8 cellular contexts compared by ENCODE assay signal in genomic region chr6:26125015-26125690, GRCh38. TPM values are rescaled to one million over a fixed set of nuclear protein-coding genes. Genes with fewer than 3 reads are reported as not detected.
DNase-seq lines count a peak whose midpoint lies in the region; ATAC-seq and TF ChIP-seq lines count a peak whose summit lies in the region.

No MANE protein-coding gene starts in this region.

- POLR2A ChIA-PET in CD8-positive, alpha-beta memory T cell (lab: Charles Lee), result interaction anchor here (0.5 to 8.4 kb wide), 42 partner anchors 11 to 1768 kb away, joined by 3 to 958 read pairs (median 20); partner anchors contain the start of genes HFE and ZNF184
- POLR2A ChIA-PET in GM10248 (lab: Yijun Ruan, JAX), result interaction anchor here (1.2 to 5.2 kb wide), 15 partner anchors 11 to 1768 kb away, joined by 4 to 211 read pairs (median 19); a partner anchor contains a TSS

- CTCF ChIA-PET in CD8-positive, alpha-beta memory T cell (lab: Charles Lee), result interaction anchor here (0.7 to 6.4 kb wide), 22 partner anchors 17 to 1770 kb away, joined by 3 to 174 read pairs (median 8); a partner anchor contains a TSS
- CTCF ChIA-PET in GM10248 (lab: Yijun Ruan, JAX), result interaction anchor here (1.0 to 4.3 kb wide), 10 partner anchors 8 to 470 kb away, joined by 3 to 28 read pairs (median 6); a partner anchor contains a TSS

- no peaks in the 10 kb centered on the region for H3K27me3 ChIP-seq in CD8-positive, alpha-beta memory T cell (ENCODE audit: insufficient read depth, low read length, poor library complexity, severe bottlenecking)
- H3K27me3 ChIP-seq in esophagus squamous epithelium (no peaks in the 10 kb centered on the region), trophoblast cell (ENCODE audit: insufficient read depth, low read length) (no peaks in the 10 kb centered on the region)

- H3K27ac ChIP-seq in CD8-positive, alpha-beta memory T cell (ENCODE audit: low read depth, low read length), result peak overlapping the region; percentile 97
- H3K27ac ChIP-seq in VCaP (peak overlapping the region; percentile 89), esophagus squamous epithelium (peak overlapping the region; percentile 94 to 98 (median 96)), trophoblast cell (ENCODE audit: low read depth, low read length) (peak overlapping the region; percentile 69)

- no peak overlapping the region for H3K18ac ChIP-seq in trophoblast cell (ENCODE audit: low read length)

- no peak overlapping the region for H2BK120ac ChIP-seq in trophoblast cell (ENCODE audit: insufficient read depth, low read length, poor library complexity)

- peaks cover 18% of the 10 kb centered on the region for H3K79me2 ChIP-seq in trophoblast cell (ENCODE audit: control insufficient read depth, insufficient read depth, low read length, poor library complexity)

- H3K36me3 ChIP-seq in CD8-positive, alpha-beta memory T cell (ENCODE audit: insufficient read depth, low read length), result no peaks in the 10 kb centered on the region
- H3K36me3 ChIP-seq in esophagus squamous epithelium (peaks cover 0 to 28% (median 0%) of the 10 kb centered on the region in 3 donors), trophoblast cell (ENCODE audit: control insufficient read depth in 1 of 2, insufficient read depth in 2 of 2, low read length in 2 of 2) (no peaks in the 10 kb centered on the region)

- peak overlapping the region; percentile 92 to 100 (median 97) for H3K4me3 Mint-ChIP-seq in CD8-positive, alpha-beta memory T cell

- H2AK5ac ChIP-seq in trophoblast cell (ENCODE audit: low read length), result no peak overlapping the region

- peak in 1 of 4 donors; percentile 8 for TF ChIP-seq POLR2A in esophagus squamous epithelium (IDR thresholded peaks at IDR 0.05)

- no peak overlapping the region for H2BK12ac ChIP-seq in trophoblast cell (ENCODE audit: low read length)

- H2AFZ ChIP-seq in trophoblast cell (ENCODE audit: insufficient read depth, low read length, poor library complexity), result no peak overlapping the region

- ATAC-seq in HG02885 (IDR thresholded peaks at IDR 0.05; ENCODE audit: poor library complexity, unreplicated experiment) (no peak), GM19397 (IDR thresholded peaks at IDR 0.05; ENCODE audit: unreplicated experiment) (no peak)

- H3K4me3 ChIP-seq in CD8-positive, alpha-beta memory T cell (ENCODE audit: low read length), result peak overlapping the region; percentile 90
- peak overlapping the region; percentile 71 for H3K4me3 ChIP-seq in Jurkat, Clone E6-1 (ENCODE audit: low read length)
- H3K4me3 ChIP-seq in esophagus squamous epithelium (peak overlapping the region; percentile 78 to 93 (median 80)), trophoblast cell (ENCODE audit: low read depth, low read length) (peak overlapping the region; percentile 91)

- peaks cover 4 to 64% (median 10%) of the 10 kb centered on the region in 3 donors for H3K36me3 Mint-ChIP-seq in CD8-positive, alpha-beta memory T cell

- H3K4ac ChIP-seq in trophoblast cell (ENCODE audit: low read depth, low read length), result peak overlapping the region; percentile 89

- H4K8ac ChIP-seq in trophoblast cell (ENCODE audit: low read depth, low read length), result no peak overlapping the region

- H3K9me3 Mint-ChIP-seq in CD8-positive, alpha-beta memory T cell, result peaks cover 0 to 4% (median 0%) of the 10 kb centered on the region in 5 donors

- peaks cover 41 to 60% (median 59%) of the 10 kb centered on the region in 3 donors for H3K4me1 Mint-ChIP-seq in CD8-positive, alpha-beta memory T cell

- H2BK5ac ChIP-seq in trophoblast cell (ENCODE audit: low read depth, low read length, poor library complexity), result peak overlapping the region; percentile 36

- 0% methylated on average over 11 to 14 of the region's 14 CpGs for WGBS in esophagus squamous epithelium, 2 donors
- no CpG with 5 or more reads among the region's 14 CpGs for WGBS in trophoblast cell (ENCODE audit: extremely low coverage, insufficient coverage, insufficient read length)

- H4K12ac ChIP-seq in trophoblast cell (ENCODE audit: low read depth, low read length), result no peak overlapping the region

- no peak overlapping the region for H4K91ac ChIP-seq in trophoblast cell (ENCODE audit: low read depth, low read length)

- TF ChIP-seq CTCF in VCaP (conservative IDR thresholded peaks at IDR 0.05), result no peak
- no peak for TF ChIP-seq CTCF in esophagus squamous epithelium (IDR thresholded peaks at IDR 0.05)
- TF ChIP-seq CTCF in GM10248 (IDR thresholded peaks at IDR 0.05; ENCODE audit: control extremely low read depth, extremely low read depth, low read depth, missing control alignments), result no peak

- peak in 3 of 5 donors; percentile 22 to 49 (median 37) for DNase-seq in CD8-positive, alpha-beta memory T cell
- DNase-seq in Jurkat, Clone E6-1 (ENCODE audit: low read depth, low spot score), result peak; percentile 44
- DNase-seq in esophagus squamous epithelium (lab: John Stamatoyannopoulos, UW) (no peak), trophoblast cell (peak in 1 of 2 donors; percentile 30), GM10248 (ENCODE audit: extremely low spot score) (no peak)

- H3K14ac ChIP-seq in trophoblast cell (ENCODE audit: low read length), result peak overlapping the region; percentile 79

- H3K9me3 ChIP-seq in CD8-positive, alpha-beta memory T cell (ENCODE audit: low read length), result no peaks in the 10 kb centered on the region
- H3K9me3 ChIP-seq in esophagus squamous epithelium (no peaks in the 10 kb centered on the region), trophoblast cell (ENCODE audit: insufficient read depth, low read depth, low read length) (no peaks in the 10 kb centered on the region)

- intact Hi-C loops in esophagus squamous epithelium (cut with DNase I), result loop anchor here (2.0 to 10.0 kb wide), 3 partner anchors 32 to 1010 kb away; a partner anchor contains a TSS

- no peak overlapping the region for H3K23ac ChIP-seq in trophoblast cell (ENCODE audit: low read length)

- H3K9ac ChIP-seq in trophoblast cell (ENCODE audit: low read length), result peak overlapping the region; percentile 95

- peak overlapping the region; percentile 89 for H3K4me2 ChIP-seq in trophoblast cell (ENCODE audit: low read length)

- H3K79me1 ChIP-seq in trophoblast cell (ENCODE audit: low read length), result peaks cover 20% of the 10 kb centered on the region

- H3K4me1 ChIP-seq in CD8-positive, alpha-beta memory T cell (ENCODE audit: insufficient read depth, low read length), result peaks cover 40% of the 10 kb centered on the region
- H3K4me1 ChIP-seq in esophagus squamous epithelium, result peaks cover 16 to 47% (median 19%) of the 10 kb centered on the region in 3 donors
- H3K4me1 ChIP-seq in trophoblast cell (ENCODE audit: control insufficient read depth in 1 of 2, insufficient read depth in 2 of 2, low read length in 2 of 2), result peaks cover 0 to 8% of the 10 kb centered on the region in 2 experiments

- H3K27ac Mint-ChIP-seq in CD8-positive, alpha-beta memory T cell, result peak overlapping the region; percentile 95 to 99 (median 98)

- peaks cover 0 to 10% of the 10 kb centered on the region in 2 donors for H3K27me3 Mint-ChIP-seq in CD8-positive, alpha-beta memory T cell

RNA-seq across cellular contexts. Expression of gene HFE, which starts 37.9 kb away (rescaled TPM):
- 1 to 10 TPM in 1 of 2 experiments, under 1 TPM in 1; 0.37 to 1.1 TPM for total RNA-seq in CD8-positive, alpha-beta memory T cell
- polyA plus RNA-seq in CD8-positive, alpha-beta memory T cell, result 4.8 TPM
- not detected for polyA plus RNA-seq in Jurkat, Clone E6-1 (2012; ENCODE audit: insufficient read depth, insufficient read length)
- total RNA-seq in esophagus squamous epithelium, result 1 to 10 TPM; 2.9 to 7.3 (median 4.3) TPM
- polyA plus RNA-seq in trophoblast cell (2013), result 1.7 and 1.8 TPM in 2 replicates

Comparison
In these comparisons a context has a peak if more than half of its experiments do, and no peak if none do; other contexts are left out.
1. DNase-seq: peak in CD8-positive, alpha-beta memory T cell (3 of 5) and Jurkat, Clone E6-1 (single experiment); none in esophagus squamous epithelium (single experiment) and GM10248 (single experiment).
2. Peak in every context shown above with its lines, with median percentiles within 50 percentile points of each other: H3K27ac ChIP-seq and H3K4me3 ChIP-seq.